12 cellular contexts compared by ENCODE assay signal in the genomic region with DNA sequence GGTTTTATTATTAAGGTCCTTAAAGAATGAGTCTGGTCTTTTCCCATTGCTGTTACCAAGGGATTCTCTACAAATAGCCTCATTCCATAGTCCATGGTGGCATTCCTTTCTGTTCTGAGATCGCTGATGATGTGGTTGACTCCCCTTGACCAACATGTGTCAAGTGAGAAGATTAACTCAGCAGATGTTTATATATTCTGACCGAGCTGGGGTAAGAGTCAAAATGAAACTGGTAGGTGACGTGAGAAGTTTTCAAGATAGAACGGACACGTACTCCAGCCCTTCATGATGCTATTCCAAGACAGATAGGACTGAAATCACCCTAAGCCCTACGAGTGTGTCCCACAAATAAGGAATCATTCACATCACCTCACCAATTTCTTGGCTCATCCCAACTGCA.
A peak's percentile ranks its signal among the peaks of the same experiment; 100 is the strongest.
DNase-seq lines count a peak whose midpoint lies in the region; ATAC-seq, FAIRE-seq and TF ChIP-seq lines count a peak whose summit lies in the region.
"Had no signal": no experiment of that assay in that cellular context is flagged by ENCODE, and none has a peak within 500 bp of the region (broad histone marks: within the 10 kb centered on the region; RNA-seq: fewer than 3 reads in every experiment).

No MANE protein-coding gene starts in this region.

- H3K36me3 ChIP-seq in WERI-Rb-1 = no peaks in the 10 kb centered on the region
- H3K36me3 ChIP-seq: ascending aorta had no signal

- TF ChIP-seq POLR2A in H54 (IDR thresholded peaks at IDR 0.05; ENCODE audit: low read depth, low read length) = no peak

- H3K9me3 ChIP-seq in WERI-Rb-1 (ENCODE audit: severe bottlenecking) = no peaks in the 10 kb centered on the region
- H3K9me3 ChIP-seq: ascending aorta had no signal

- no peak for FAIRE-seq in H54 (lab: Jason Lieb, UNC)

- H3K27ac ChIP-seq in WERI-Rb-1 = no peak overlapping the region
- H3K27ac ChIP-seq: ascending aorta, skin epidermis had no signal

- DNase-seq in AG10803 (ENCODE audit: low read depth) = peak; percentile 8
- no peak for DNase-seq in NCI-H345 (lab: John Stamatoyannopoulos, UW)
- no peak for DNase-seq in WERI-Rb-1
- DNase-seq in H54 (ENCODE audit: insufficient read length, low spot score) = no peak
- DNase-seq in activated CD4-positive, CD25-positive, alpha-beta regulatory T cell (lab: John Stamatoyannopoulos, UW) = no peak
- DNase-seq: ACHN, NCI-H774 had no signal

- ATAC-seq in GM19035 (IDR thresholded peaks at IDR 0.05; ENCODE audit: unreplicated experiment) (peak; percentile 97), GM21825 (IDR thresholded peaks at IDR 0.05; ENCODE audit: unreplicated experiment) (peak; percentile 94), HG03175 (IDR thresholded peaks at IDR 0.05; ENCODE audit: unreplicated experiment) (peak; percentile 98)

- no peaks in the 10 kb centered on the region for H3K27me3 ChIP-seq in WERI-Rb-1 (ENCODE audit: insufficient read depth, low read depth, severe bottlenecking)
- H3K27me3 ChIP-seq: ascending aorta had no signal

- no peak for TF ChIP-seq CTCF in AG10803 (conservative IDR thresholded peaks at IDR 0.05; ENCODE audit: low read length)
- no peak for TF ChIP-seq CTCF in WERI-Rb-1 (IDR thresholded peaks at IDR 0.05; ENCODE audit: low read depth, low read length)

- no peak overlapping the region for H3K4me3 ChIP-seq in AG10803 (ENCODE audit: low read length)
- no peak overlapping the region for H3K4me3 ChIP-seq in WERI-Rb-1 (ENCODE audit: low read depth, low read length)
- H3K4me3 ChIP-seq: ascending aorta, skin epidermis had no signal
